18 cellular contexts compared by ENCODE assay signal in genomic region chr11:76085321-76085720, GRCh38.
A peak's percentile ranks its signal among the peaks of the same experiment; 100 is the strongest.
DNase-seq lines count a peak whose midpoint lies in the region; ATAC-seq and TF ChIP-seq lines count a peak whose summit lies in the region.
"Had no signal": no experiment of that assay in that cellular context is flagged by ENCODE, and none has a peak within 500 bp of the region (broad histone marks: within the 10 kb centered on the region; RNA-seq: fewer than 3 reads in every experiment).

No MANE protein-coding gene starts in this region.

- no peak overlapping the region for H3K4me3 ChIP-seq in IMR-90 (ENCODE audit: insufficient read depth, low read depth, low read length)
- H3K4me3 ChIP-seq in neural cell (ENCODE audit: low read length), result no peak overlapping the region
- H3K4me3 ChIP-seq in spleen, result no peak overlapping the region
- H3K4me3 ChIP-seq: GM12878 had no signal

- no peak overlapping the region for H3K4ac ChIP-seq in IMR-90 (ENCODE audit: low read depth, low read length)

- H3K9me1 ChIP-seq in IMR-90 (ENCODE audit: insufficient read depth, low read length), result no peaks in the 10 kb centered on the region

- peak overlapping the region; percentile 16; the same call in 1 of the 2 replicates for H2BK120ac ChIP-seq in IMR-90 (ENCODE audit: low read depth, low read length)

- H4K20me1 ChIP-seq in IMR-90 (ENCODE audit: insufficient read depth, low read length), result peaks cover 4% of the 10 kb centered on the region; the same call in 1 of the 2 replicates
- H4K20me1 ChIP-seq in neural cell (ENCODE audit: insufficient read depth), result no peaks in the 10 kb centered on the region

- H3K23ac ChIP-seq in IMR-90 (ENCODE audit: low read depth, low read length), result no peak overlapping the region

- H2BK20ac ChIP-seq in IMR-90 (ENCODE audit: low read depth, low read length), result no peak overlapping the region

- TF ChIP-seq RAD21 in IMR-90 (IDR thresholded peaks at IDR 0.05; ENCODE audit: low read length), result no peak
- TF ChIP-seq RAD21 in neural cell (conservative IDR thresholded peaks at IDR 0.05), result no peak

- DNase-seq in NCI-H146 treated with DMSO at 0.1 percent for 48 hours (lab: John Stamatoyannopoulos, UW; ENCODE audit: unreplicated experiment) (peak; percentile 10), NCI-H146 (lab: John Stamatoyannopoulos, UW) (no peak), IMR-90 (no peak), progenitor cell of endocrine pancreas (ENCODE audit: low spot score, unreplicated experiment) (no peak), spleen (no peak), HFFc6 (no peak)
- DNase-seq: ACHN; BE2C; CD4-positive, alpha-beta memory T cell; DMS79; GOT3; H9 had no signal

- H3K4me1 ChIP-seq in IMR-90 (ENCODE audit: control insufficient read depth, insufficient read depth, low read length), result peaks cover 5% of the 10 kb centered on the region
- H3K4me1 ChIP-seq in spleen, result peaks cover 0 to 6% (median 0%) of the 10 kb centered on the region in 6 donors

- intact Hi-C loops in IMR-90 (cut with micrococcal nuclease), result no loop called here
- intact Hi-C loops in spleen (cut with DNase I; ENCODE audit: low total_unique reads), result no loop called here

- H3K27ac ChIP-seq in IMR-90 (ENCODE audit: insufficient read depth, low read length), result no peak overlapping the region
- H3K27ac ChIP-seq in neural cell (ENCODE audit: low read length), result peak overlapping the region; percentile 21
- H3K27ac ChIP-seq in spleen, result no peak overlapping the region
- H3K27ac ChIP-seq: 22Rv1, C4-2B had no signal

- H3K79me2 ChIP-seq in neural cell (replicated peaks; ENCODE audit: insufficient read depth, low read length), result no peaks in the 10 kb centered on the region

- dilution Hi-C loops in IMR-90 (cut with HindIII; ENCODE audit: low sequenced_read_pairs, unreplicated experiment), result no loop called here

- H3K9me3 ChIP-seq in IMR-90 (ENCODE audit: control insufficient read depth, insufficient read depth, low read length), result peaks cover 1% of the 10 kb centered on the region; the same call in 1 of the 2 replicates
- H3K9me3 ChIP-seq in neural cell (ENCODE audit: low read length), result peaks cover 3% of the 10 kb centered on the region
- peaks cover 0 to 8% (median 6%) of the 10 kb centered on the region in 8 donors for H3K9me3 ChIP-seq in spleen
- H3K9me3 ChIP-seq: BE2C had no signal

- H3K9ac ChIP-seq in IMR-90 (ENCODE audit: low read depth, low read length) (no peak overlapping the region), neural cell (ENCODE audit: low read length) (no peak overlapping the region)

- H4K91ac ChIP-seq in IMR-90 (ENCODE audit: insufficient read depth, low read depth, low read length), result no peak overlapping the region

- no TSS peak for BruUV-seq in IMR-90 (replicated peaks; lab: Mats Ljungman, UMichigan)

- H3K4me1 Mint-ChIP-seq in progenitor cell of endocrine pancreas (ENCODE audit: low read depth), result peaks cover 2% of the 10 kb centered on the region
- H3K4me1 Mint-ChIP-seq in HFFc6 (ENCODE audit: low read depth), result peaks cover 54% of the 10 kb centered on the region
- H3K4me1 Mint-ChIP-seq: CD4-positive, alpha-beta memory T cell had no signal

- peaks cover 0 to 4% of the 10 kb centered on the region in 2 experiments; a peak in 2 of 4 replicates for H3K79me1 ChIP-seq in IMR-90 (ENCODE audit: low read depth in 1 of 2, low read length in 2 of 2)

- H3K36me3 Mint-ChIP-seq in progenitor cell of endocrine pancreas (ENCODE audit: insufficient read depth) (peaks cover 5% of the 10 kb centered on the region), HFFc6 (ENCODE audit: low read depth) (peaks cover 2% of the 10 kb centered on the region; the same call in 1 of the 2 replicates)

- H3F3A ChIP-seq in neural cell (ENCODE audit: insufficient read depth, low read length, poor library complexity, severe bottlenecking), result no peaks in the 10 kb centered on the region

- no peak for TF ChIP-seq EP300 in neural cell (conservative IDR thresholded peaks at IDR 0.05; ENCODE audit: poor library complexity, severe bottlenecking)

- H4K8ac ChIP-seq in IMR-90 (ENCODE audit: low read depth in 2 of 2, low read length in 2 of 2), result no peak overlapping the region

- no peak overlapping the region; the same call in 1 of the 2 replicates for H4K5ac ChIP-seq in IMR-90 (ENCODE audit: low read depth, low read length)

- peak overlapping the region; percentile 51; the same call in 1 of the 2 replicates for H3K18ac ChIP-seq in IMR-90 (ENCODE audit: low read depth, low read length)

- no peak overlapping the region for H3K56ac ChIP-seq in IMR-90 (ENCODE audit: extremely low read depth, insufficient read depth, low read length)

- ATAC-seq in IMR-90 (ENCODE audit: low read depth) (no peak), GM21717 (IDR thresholded peaks at IDR 0.05; ENCODE audit: unreplicated experiment) (no peak)
- ATAC-seq: GM12878, HepG2 had no signal

- CTCF ChIA-PET in IMR-90 (lab: Yijun Ruan, JAX), result no interaction called here

- H3K4me2 ChIP-seq in IMR-90 (ENCODE audit: low read depth, low read length) (no peak overlapping the region), neural cell (ENCODE audit: low read length) (no peak overlapping the region)

- TF ChIP-seq POLR2A in IMR-90 (IDR thresholded peaks at IDR 0.05; ENCODE audit: low read depth, low read length) (no peak), spleen (IDR thresholded peaks at IDR 0.05) (no peak)

- H3K27me3 ChIP-seq in IMR-90 (ENCODE audit: control insufficient read depth, insufficient read depth, low read length), result no peaks in the 10 kb centered on the region
- no peaks in the 10 kb centered on the region for H3K27me3 ChIP-seq in neural cell (ENCODE audit: insufficient read depth, low read depth, low read length)
- no peaks in the 10 kb centered on the region for H3K27me3 ChIP-seq in spleen (replicated peaks in 1 of 7)
- H3K27me3 ChIP-seq: BE2C had no signal

- H2BK15ac ChIP-seq in IMR-90 (ENCODE audit: low read depth, low read length), result no peak overlapping the region

- no peak overlapping the region for H2AK9ac ChIP-seq in IMR-90 (replicated peaks; ENCODE audit: low read depth, low read length, poor library complexity)

- H3K27ac Mint-ChIP-seq in progenitor cell of endocrine pancreas (peak overlapping the region; percentile 49), HFFc6 (no peak overlapping the region)
- H3K27ac Mint-ChIP-seq: CD4-positive, alpha-beta memory T cell had no signal

- no peaks in the 10 kb centered on the region for H3K9me2 ChIP-seq in neural cell (ENCODE audit: insufficient read depth, low read length)

- H3K14ac ChIP-seq in IMR-90 (replicated peaks; ENCODE audit: low read depth, low read length), result no peak overlapping the region

- no peak overlapping the region for H2AK5ac ChIP-seq in IMR-90 (ENCODE audit: low read depth, low read length)

- H2AFZ ChIP-seq in IMR-90 (replicated peaks; ENCODE audit: low read length, poor library complexity), result no peak overlapping the region
- no peak overlapping the region for H2AFZ ChIP-seq in neural cell (ENCODE audit: low read depth, low read length)

- in situ Hi-C loops in IMR-90 (cut with MboI; ENCODE audit: low sequenced_read_pairs), result no loop called here

- TF ChIP-seq CTCF in IMR-90 (conservative IDR thresholded peaks at IDR 0.05; ENCODE audit: low read depth, low read length) (no peak), neural cell (IDR thresholded peaks at IDR 0.05; ENCODE audit: poor library complexity, severe bottlenecking) (no peak), progenitor cell of endocrine pancreas (IDR thresholded peaks at IDR 0.05; ENCODE audit: unreplicated experiment) (no peak), spleen (IDR thresholded peaks at IDR 0.05 in 8 of 11, conservative IDR thresholded peaks at IDR 0.05 in 3 of 11) (no peak), HFFc6 (IDR thresholded peaks at IDR 0.05) (no peak)

- WGBS in IMR-90 (ENCODE audit: extremely low coverage in 2 of 2, insufficient read length in 1 of 2), 2 experiments, result no CpG with 5 or more reads among the region's 1 CpG
- WGBS in spleen, 5 donors, result 88 to 97% (median 94%) methylated on average over 1 of the region's 1 CpG

- H3K4me3 Mint-ChIP-seq in progenitor cell of endocrine pancreas (ENCODE audit: low read depth) (no peak overlapping the region), HFFc6 (no peak overlapping the region)
- H3K4me3 Mint-ChIP-seq: CD4-positive, alpha-beta memory T cell; H9 had no signal

- no peak overlapping the region for H2BK5ac ChIP-seq in IMR-90 (ENCODE audit: low read depth, low read length, poor library complexity, severe bottlenecking)

- H3K9me3 Mint-ChIP-seq in progenitor cell of endocrine pancreas (ENCODE audit: low read depth) (peaks cover 4% of the 10 kb centered on the region), HFFc6 (no peaks in the 10 kb centered on the region)
- H3K9me3 Mint-ChIP-seq: H9 had no signal

- no peaks in the 10 kb centered on the region for H3K36me3 ChIP-seq in IMR-90 (ENCODE audit: control insufficient read depth, insufficient read depth, low read length)
- no peaks in the 10 kb centered on the region for H3K36me3 ChIP-seq in neural cell (ENCODE audit: insufficient read depth, low read length)
- peaks cover 0 to 23% (median 3%) of the 10 kb centered on the region in 6 donors for H3K36me3 ChIP-seq in spleen
- H3K36me3 ChIP-seq: BE2C had no signal

- H3K27me3 Mint-ChIP-seq in progenitor cell of endocrine pancreas (no peaks in the 10 kb centered on the region), HFFc6 (ENCODE audit: insufficient read depth) (no peaks in the 10 kb centered on the region)
- H3K27me3 Mint-ChIP-seq: CD4-positive, alpha-beta memory T cell had no signal

- POLR2A ChIA-PET in IMR-90 (lab: Charles Lee; ENCODE audit: unreplicated experiment), result no interaction called here

TF ChIP-seq in IMR-90, 13 proteins besides CTCF, POLR2A, EP300 and RAD21 (continues in another document):
- TF ChIP-seq NFE2L2 (IDR thresholded peaks at IDR 0.05; ENCODE audit: low read depth, low read length) (no peak), RCOR1 (IDR thresholded peaks at IDR 0.05; ENCODE audit: insufficient replicate concordance, low read length) (no peak), MAZ (IDR thresholded peaks at IDR 0.05; ENCODE audit: borderline replicate concordance, low read depth, low read length) (no peak)

TF ChIP-seq in neural cell, 6 proteins besides CTCF, POLR2A, EP300 and RAD21 (continues in another document):
- TF ChIP-seq EZH2 (IDR thresholded peaks at IDR 0.05; ENCODE audit: borderline replicate concordance, insufficient read depth, low read length, poor library complexity, severe bottlenecking) (no peak), TAF1 (IDR thresholded peaks at IDR 0.05; ENCODE audit: low read depth) (no peak)
